ENCODE assay signal across 8 cellular contexts in the genomic region with DNA sequence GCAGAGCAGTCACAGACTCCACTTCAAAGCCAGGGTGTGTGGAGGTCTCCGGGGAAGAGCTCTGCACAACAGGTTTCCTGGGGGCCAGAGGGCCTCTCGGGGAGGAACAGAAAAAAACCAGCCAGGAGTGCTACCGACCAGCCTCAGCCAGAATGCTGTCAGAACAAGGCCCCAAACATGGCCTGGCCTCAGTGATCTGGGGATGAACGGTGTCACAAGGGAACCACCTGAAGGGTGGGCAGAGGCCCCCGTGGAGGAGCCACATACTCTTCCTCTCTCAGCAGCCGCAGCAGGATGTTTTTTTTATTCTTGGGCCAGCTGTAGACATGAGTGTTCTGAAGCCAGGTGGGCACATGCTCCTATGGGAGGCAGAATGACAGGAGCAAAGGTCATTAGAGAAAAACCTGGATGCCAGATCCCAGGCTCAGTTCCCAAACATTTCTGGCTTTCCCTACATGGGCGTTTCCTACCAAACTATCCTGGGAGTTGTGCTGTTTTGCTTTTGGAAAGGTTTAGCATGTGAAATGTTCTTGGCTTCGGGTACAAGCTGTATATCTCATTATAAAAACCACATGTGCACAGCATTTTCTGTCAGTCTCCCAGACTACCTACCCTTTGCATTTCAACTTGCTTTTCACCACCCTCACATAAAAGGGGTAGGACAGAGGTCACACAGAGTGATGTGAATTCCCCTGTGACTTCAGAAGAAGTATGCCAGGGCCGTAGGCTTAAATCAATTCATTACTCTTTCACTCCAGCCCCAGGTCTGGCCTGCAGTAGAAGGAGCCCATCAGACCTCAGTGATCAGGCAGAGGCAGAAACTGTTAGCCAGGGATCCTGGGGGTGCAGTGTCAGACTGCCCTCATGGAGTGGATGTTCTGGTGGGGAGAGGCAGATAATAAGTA. TPM values are rescaled to one million over a fixed set of nuclear protein-coding genes. Genes with fewer than 3 reads are reported as not detected.
DNase-seq lines count a peak whose midpoint lies in the region; TF ChIP-seq lines count a peak whose summit lies in the region.

No MANE protein-coding gene starts in this region.

- H3K9ac ChIP-seq in mucosa of stomach (ENCODE audit: low read length), result peak overlapping the region; percentile 35

- peaks cover 5% of the 10 kb centered on the region for H3K36me3 ChIP-seq in mucosa of stomach (ENCODE audit: control insufficient read depth, insufficient read depth, low read length)
- no peaks in the 10 kb centered on the region for H3K36me3 ChIP-seq in uterus

- H3K27me3 Mint-ChIP-seq in activated naive CD4-positive, alpha-beta T cell treated with anti-CD3 and anti-CD28 coated beads, Interleukin-2, amount 10 ng/mL, durations not matched to agents 7 days and 5 days, result no peaks in the 10 kb centered on the region
- H3K27me3 Mint-ChIP-seq in brain, result no peaks in the 10 kb centered on the region

- TF ChIP-seq CTCF in brain (conservative IDR thresholded peaks at IDR 0.05) (no peak), uterus (IDR thresholded peaks at IDR 0.05) (no peak)

- no peak for TF ChIP-seq POLR2A in uterus (IDR thresholded peaks at IDR 0.05)

- peaks cover 22% of the 10 kb centered on the region for H3K4me1 Mint-ChIP-seq in activated naive CD4-positive, alpha-beta T cell treated with anti-CD3 and anti-CD28 coated beads, Interleukin-2, amount 10 ng/mL, durations not matched to agents 7 days and 5 days
- H3K4me1 Mint-ChIP-seq in brain, result peaks cover 63% of the 10 kb centered on the region

- DNase-seq in activated naive CD4-positive, alpha-beta T cell treated with anti-CD3 and anti-CD28 coated beads, Interleukin-2, amount 10 ng/mL, durations not matched to agents 7 days and 5 days, result no peak
- DNase-seq in activated naive CD4-positive, alpha-beta T cell treated with Interleukin-2 at 50 U/mL for 16 hours, result no peak
- peak; percentile 67 to 76 for DNase-seq in uterus
- DNase-seq in HCEC 1CT, result no peak
- no peak for DNase-seq in NCI-H2107 (lab: John Stamatoyannopoulos, UW)
- no peak for DNase-seq in iPS-NIHi7 (ENCODE audit: extremely low spot score)

- H3K4me3 Mint-ChIP-seq in activated naive CD4-positive, alpha-beta T cell treated with anti-CD3 and anti-CD28 coated beads, Interleukin-2, amount 10 ng/mL, durations not matched to agents 7 days and 5 days, result no peak overlapping the region
- H3K4me3 Mint-ChIP-seq in brain, result peak overlapping the region in 2 of 5 experiments; percentile 34 to 42

- H3K4me1 ChIP-seq in mucosa of stomach (ENCODE audit: control insufficient read depth, insufficient read depth, low read length) (peaks cover 14% of the 10 kb centered on the region), uterus (peaks cover 16 to 35% of the 10 kb centered on the region in 2 donors)

- H3K9me3 ChIP-seq in mucosa of stomach (ENCODE audit: control insufficient read depth, low read length) (no peaks in the 10 kb centered on the region), uterus (no peaks in the 10 kb centered on the region)

- H3K27me3 ChIP-seq in mucosa of stomach (ENCODE audit: control insufficient read depth, insufficient read depth, low read length) (no peaks in the 10 kb centered on the region), uterus (no peaks in the 10 kb centered on the region)

- CTCF ChIA-PET in activated naive CD4-positive, alpha-beta T cell treated with anti-CD3 and anti-CD28 coated beads, Interleukin-2, amount 10 ng/mL, durations not matched to agents 7 days and 5 days (lab: Charles Lee), result no interaction called here

- H3K4me3 ChIP-seq in mucosa of stomach (ENCODE audit: low read length) (no peak overlapping the region), uterus (no peak overlapping the region)

- intact Hi-C loops in uterus (cut with DNase I; ENCODE audit: low total_unique reads), result loop anchor here (5.0 kb wide), 1 partner anchor 48 kb away; a partner anchor contains a TSS

- peak overlapping the region; percentile 70 for H3K27ac Mint-ChIP-seq in activated naive CD4-positive, alpha-beta T cell treated with anti-CD3 and anti-CD28 coated beads, Interleukin-2, amount 10 ng/mL, durations not matched to agents 7 days and 5 days
- peak overlapping the region; percentile 62 to 95 (median 89) for H3K27ac Mint-ChIP-seq in brain

- no peaks in the 10 kb centered on the region for H3K9me3 Mint-ChIP-seq in activated naive CD4-positive, alpha-beta T cell treated with anti-CD3 and anti-CD28 coated beads, Interleukin-2, amount 10 ng/mL, durations not matched to agents 7 days and 5 days
- no peaks in the 10 kb centered on the region for H3K9me3 Mint-ChIP-seq in brain

- peak overlapping the region; percentile 78 to 93 for H3K27ac ChIP-seq in uterus

- H3K36me3 Mint-ChIP-seq in activated naive CD4-positive, alpha-beta T cell treated with anti-CD3 and anti-CD28 coated beads, Interleukin-2, amount 10 ng/mL, durations not matched to agents 7 days and 5 days, result peaks cover 43% of the 10 kb centered on the region
- H3K36me3 Mint-ChIP-seq in brain, result peaks cover 10% of the 10 kb centered on the region

RNA-seq across cellular contexts. Expression of a gene that starts 46.2 kb away (rescaled TPM):
- polyA plus RNA-seq in brain (ENCODE audit: insufficient read depth, low read depth, low replicate concordance), result 102 TPM
- total RNA-seq in uterus, result 10 to 100 TPM; 17.2 to 64.4 (median 25.4) TPM

Comparison
In these comparisons a context has a peak if more than half of its experiments do, and no peak if none do; other contexts are left out.
1. DNase-seq: peak in uterus (2 of 2); none in activated naive CD4-positive, alpha-beta T cell treated with anti-CD3 and anti-CD28 coated beads, Interleukin-2, amount 10 ng/mL, durations not matched to agents 7 days and 5 days (single experiment), activated naive CD4-positive, alpha-beta T cell treated with Interleukin-2 at 50 U/mL for 16 hours (single experiment), HCEC 1CT (single experiment), NCI-H2107 (single experiment) and iPS-NIHi7 (single experiment).